ENCODE assay signal across 8 cellular contexts in genomic region chr9:136864996-136865767, GRCh38. TPM values are rescaled to one million over a fixed set of nuclear protein-coding genes. Genes with fewer than 3 reads are reported as not detected.
DNase-seq lines count a peak whose midpoint lies in the region; ATAC-seq and TF ChIP-seq lines count a peak whose summit lies in the region.

No MANE protein-coding gene starts in this region.

- H3K27me3 Mint-ChIP-seq in activated T-helper 1 cell treated with anti-CD3 and anti-CD28 coated beads, Interleukin-12 subunit alpha, Interleukin-12 subunit beta, Interleukin-2, Interleukin-4 antibody, amounts not matched to agents 30 ng/mL and 10 ng/mL and 1 ng/mL, durations not matched to agents 14 hours and 24 hours and 36 hours (ENCODE audit: insufficient read depth): no peaks in the 10 kb centered on the region

- H3K4me3 ChIP-seq in HEK293 (ENCODE audit: low read depth, low read length) (peak overlapping the region; percentile 87), hepatocyte (peak overlapping the region; percentile 93), smooth muscle cell (peak overlapping the region; percentile 99)

- peak overlapping the region; percentile 89 for H3K4me3 Mint-ChIP-seq in activated T-helper 1 cell treated with anti-CD3 and anti-CD28 coated beads, Interleukin-12 subunit alpha, Interleukin-12 subunit beta, Interleukin-2, Interleukin-4 antibody, amounts not matched to agents 30 ng/mL and 10 ng/mL and 1 ng/mL, durations not matched to agents 14 hours and 24 hours and 36 hours

- intact Hi-C loops in activated T-helper 1 cell treated with anti-CD3 and anti-CD28 coated beads, Interleukin-12 subunit alpha, Interleukin-12 subunit beta, Interleukin-2, Interleukin-4 antibody, amounts not matched to agents 30 ng/mL and 10 ng/mL and 1 ng/mL, durations not matched to agents 14 hours and 24 hours and 36 hours (cut with micrococcal nuclease): no loop called here

- no peak for DNase-seq in activated T-helper 1 cell treated with anti-CD3 and anti-CD28 coated beads, Interleukin-12 subunit alpha, Interleukin-12 subunit beta, Interleukin-2, Interleukin-4 antibody, amounts not matched to agents 30 ng/mL and 10 ng/mL and 1 ng/mL, durations not matched to agents 14 hours and 24 hours and 36 hours (ENCODE audit: low spot score)
- peak; percentile 35 for DNase-seq in hepatocyte (ENCODE audit: low spot score)
- DNase-seq in smooth muscle cell (lab: John Stamatoyannopoulos, UW; ENCODE audit: unreplicated experiment): no peak
- DNase-seq in NCI-H1930 (lab: John Stamatoyannopoulos, UW): no peak
- no peak for DNase-seq in dermis blood vessel endothelial cell

- 75% methylated on average over 7 of the region's 11 CpGs for WGBS in hepatocyte (ENCODE audit: low lambda C conversion rate, missing lambda C conversion rate)
- WGBS in smooth muscle cell (ENCODE audit: low lambda C conversion rate): 90% methylated on average over 7 of the region's 11 CpGs

- peak overlapping the region; percentile 95 for H3K9ac ChIP-seq in smooth muscle cell (ENCODE audit: low read depth)

- CTCF ChIA-PET in HEK293 (lab: Yijun Ruan, JAX): no interaction called here

- H3K4me2 ChIP-seq in hepatocyte (peak overlapping the region; percentile 97), smooth muscle cell (peak overlapping the region; percentile 94)

- H3K4me1 Mint-ChIP-seq in activated T-helper 1 cell treated with anti-CD3 and anti-CD28 coated beads, Interleukin-12 subunit alpha, Interleukin-12 subunit beta, Interleukin-2, Interleukin-4 antibody, amounts not matched to agents 30 ng/mL and 10 ng/mL and 1 ng/mL, durations not matched to agents 14 hours and 24 hours and 36 hours (ENCODE audit: low read depth): peaks cover 10% of the 10 kb centered on the region

- no peaks in the 10 kb centered on the region for H3K9me3 Mint-ChIP-seq in activated T-helper 1 cell treated with anti-CD3 and anti-CD28 coated beads, Interleukin-12 subunit alpha, Interleukin-12 subunit beta, Interleukin-2, Interleukin-4 antibody, amounts not matched to agents 30 ng/mL and 10 ng/mL and 1 ng/mL, durations not matched to agents 14 hours and 24 hours and 36 hours

- peaks cover 11% of the 10 kb centered on the region for H3F3A ChIP-seq in smooth muscle cell (ENCODE audit: low read depth)

- H2AFZ ChIP-seq in hepatocyte (no peak overlapping the region), smooth muscle cell (ENCODE audit: low read depth) (no peak overlapping the region)

- H3K36me3 ChIP-seq in HEK293 (ENCODE audit: control insufficient read depth in 2 of 2, insufficient read depth in 1 of 2, low read length in 2 of 2) (peaks cover 0 to 48% of the 10 kb centered on the region in 2 experiments; a peak in 2 of 3 replicates), hepatocyte (replicated peaks; ENCODE audit: insufficient read depth, low read depth) (no peaks in the 10 kb centered on the region), smooth muscle cell (ENCODE audit: low read depth) (no peaks in the 10 kb centered on the region)

- POLR2A ChIA-PET in HEK293 (lab: Yijun Ruan, JAX): interaction anchor here (0.6 to 1.3 kb wide), 3 partner anchors 17 to 30 kb away, joined by 4 to 5 read pairs (median 4); no protein-coding TSS in a partner anchor

- no peak for TF ChIP-seq CTCF in HEK293 (tag by site-specific recombination; IDR thresholded peaks at IDR 0.05)
- TF ChIP-seq CTCF in hepatocyte (IDR thresholded peaks at IDR 0.05; ENCODE audit: poor library complexity): no peak
- TF ChIP-seq CTCF in smooth muscle cell (IDR thresholded peaks at IDR 0.05; ENCODE audit: borderline replicate concordance, insufficient read depth, poor library complexity, severe bottlenecking): no peak

- peaks cover 22% of the 10 kb centered on the region for H3K36me3 Mint-ChIP-seq in activated T-helper 1 cell treated with anti-CD3 and anti-CD28 coated beads, Interleukin-12 subunit alpha, Interleukin-12 subunit beta, Interleukin-2, Interleukin-4 antibody, amounts not matched to agents 30 ng/mL and 10 ng/mL and 1 ng/mL, durations not matched to agents 14 hours and 24 hours and 36 hours (ENCODE audit: low read depth)

- H3K27ac Mint-ChIP-seq in activated T-helper 1 cell treated with anti-CD3 and anti-CD28 coated beads, Interleukin-12 subunit alpha, Interleukin-12 subunit beta, Interleukin-2, Interleukin-4 antibody, amounts not matched to agents 30 ng/mL and 10 ng/mL and 1 ng/mL, durations not matched to agents 14 hours and 24 hours and 36 hours: peak overlapping the region; percentile 82

- H3K9me3 ChIP-seq in HEK293 (ENCODE audit: control insufficient read depth, insufficient read depth, low read depth, low read length) (no peaks in the 10 kb centered on the region), hepatocyte (ENCODE audit: low read depth) (peaks cover 5% of the 10 kb centered on the region), smooth muscle cell (replicated peaks; ENCODE audit: low read depth) (no peaks in the 10 kb centered on the region)

- H3K79me2 ChIP-seq in hepatocyte (peaks cover 40% of the 10 kb centered on the region), smooth muscle cell (ENCODE audit: low read depth) (peaks cover 35% of the 10 kb centered on the region)

- H3K27ac ChIP-seq in HEK293 (ENCODE audit: extremely low read depth, low read depth, low read length) (peak overlapping the region; percentile 44; the same call in 1 of the 2 replicates), hepatocyte (peak overlapping the region; percentile 99), smooth muscle cell (ENCODE audit: low read depth) (peak overlapping the region; percentile 1)

- H3K27me3 ChIP-seq in hepatocyte (no peaks in the 10 kb centered on the region), smooth muscle cell (ENCODE audit: low read depth) (no peaks in the 10 kb centered on the region)

- no peaks in the 10 kb centered on the region for H3K4me1 ChIP-seq in HEK293 (ENCODE audit: control insufficient read depth, insufficient read depth, low read length)
- peaks cover 12% of the 10 kb centered on the region for H3K4me1 ChIP-seq in hepatocyte (ENCODE audit: insufficient read depth)
- H3K4me1 ChIP-seq in smooth muscle cell (ENCODE audit: low read depth): no peaks in the 10 kb centered on the region

- H4K20me1 ChIP-seq in hepatocyte (ENCODE audit: insufficient read depth, poor library complexity, severe bottlenecking) (peaks cover 14% of the 10 kb centered on the region), smooth muscle cell (ENCODE audit: low read depth) (peaks cover 22% of the 10 kb centered on the region)

- ATAC-seq in HG03097 (IDR thresholded peaks at IDR 0.05; ENCODE audit: low FRiP score, unreplicated experiment) (no peak), HG02678 (IDR thresholded peaks at IDR 0.05; ENCODE audit: unreplicated experiment) (no peak)

- H3K9me2 ChIP-seq in hepatocyte (replicated peaks; ENCODE audit: insufficient read depth): no peaks in the 10 kb centered on the region

TF ChIP-seq in HEK293, 187 proteins besides CTCF, POLR2A, EP300 and RAD21 (continues in another document):
- peak; percentile 19; the same call in 1 of the 2 replicates for TF ChIP-seq ZNF146 (tag by site-specific recombination; IDR thresholded peaks at IDR 0.05)

RNA-seq across cellular contexts. Expression of gene EDF1, which starts 0.9 kb away (rescaled TPM):
- total RNA-seq in activated T-helper 1 cell treated with anti-CD3 and anti-CD28 coated beads, Interleukin-12 subunit alpha, Interleukin-12 subunit beta, Interleukin-2, Interleukin-4 antibody, amounts not matched to agents 30 ng/mL and 10 ng/mL and 1 ng/mL, durations not matched to agents 14 hours and 24 hours and 36 hours: 410 and 418 TPM in 2 replicates
- total RNA-seq in hepatocyte (318 and 372 TPM in 2 replicates), smooth muscle cell (304 and 306 TPM in 2 replicates), dermis blood vessel endothelial cell (309 and 438 TPM in 2 replicates)
- polyA plus RNA-seq in hepatocyte (508 and 568 TPM in 2 replicates), smooth muscle cell (492 and 548 TPM in 2 replicates)

RNA-seq across cellular contexts. Expression of gene MAMDC4, which starts 13.0 kb away (rescaled TPM):
- total RNA-seq in activated T-helper 1 cell treated with anti-CD3 and anti-CD28 coated beads, Interleukin-12 subunit alpha, Interleukin-12 subunit beta, Interleukin-2, Interleukin-4 antibody, amounts not matched to agents 30 ng/mL and 10 ng/mL and 1 ng/mL, durations not matched to agents 14 hours and 24 hours and 36 hours: 18.2 and 23.6 TPM in 2 replicates
- total RNA-seq in hepatocyte: 7.9 and 8.5 TPM in 2 replicates
- 12.7 and 16.9 TPM in 2 replicates for polyA plus RNA-seq in hepatocyte
- 3.8 TPM in 2 replicates for total RNA-seq in smooth muscle cell
- 7.5 and 8.0 TPM in 2 replicates for polyA plus RNA-seq in smooth muscle cell
- total RNA-seq in dermis blood vessel endothelial cell: 2.0 and 5.1 TPM in 2 replicates

RNA-seq across cellular contexts. Expression of gene PHPT1, which starts 16.0 kb away (rescaled TPM):
- total RNA-seq in activated T-helper 1 cell treated with anti-CD3 and anti-CD28 coated beads, Interleukin-12 subunit alpha, Interleukin-12 subunit beta, Interleukin-2, Interleukin-4 antibody, amounts not matched to agents 30 ng/mL and 10 ng/mL and 1 ng/mL, durations not matched to agents 14 hours and 24 hours and 36 hours: 134 and 139 TPM in 2 replicates
- total RNA-seq in hepatocyte: 101 and 111 TPM in 2 replicates
- 384 and 390 TPM in 2 replicates for polyA plus RNA-seq in hepatocyte
- total RNA-seq in smooth muscle cell: 110 and 173 TPM in 2 replicates
- polyA plus RNA-seq in smooth muscle cell: 381 and 435 TPM in 2 replicates
- 99.0 and 104 TPM in 2 replicates for total RNA-seq in dermis blood vessel endothelial cell

RNA-seq across cellular contexts. Expression of gene TRAF2, which starts 21.1 kb away (rescaled TPM):
- 67.4 and 76.3 TPM in 2 replicates for total RNA-seq in activated T-helper 1 cell treated with anti-CD3 and anti-CD28 coated beads, Interleukin-12 subunit alpha, Interleukin-12 subunit beta, Interleukin-2, Interleukin-4 antibody, amounts not matched to agents 30 ng/mL and 10 ng/mL and 1 ng/mL, durations not matched to agents 14 hours and 24 hours and 36 hours
- total RNA-seq in hepatocyte (7.6 TPM in 2 replicates), smooth muscle cell (6.2 and 7.0 TPM in 2 replicates), dermis blood vessel endothelial cell (20.6 and 24.2 TPM in 2 replicates)
- polyA plus RNA-seq in hepatocyte (12.4 and 12.6 TPM in 2 replicates), smooth muscle cell (15.9 and 18.0 TPM in 2 replicates)

RNA-seq across cellular contexts. Expression of gene AJM1, which starts 22.9 kb away (rescaled TPM):
- total RNA-seq in activated T-helper 1 cell treated with anti-CD3 and anti-CD28 coated beads, Interleukin-12 subunit alpha, Interleukin-12 subunit beta, Interleukin-2, Interleukin-4 antibody, amounts not matched to agents 30 ng/mL and 10 ng/mL and 1 ng/mL, durations not matched to agents 14 hours and 24 hours and 36 hours: 5.1 and 5.8 TPM in 2 replicates
- total RNA-seq in hepatocyte (2.0 and 3.0 TPM in 2 replicates), smooth muscle cell (1.2 and 1.8 TPM in 2 replicates), dermis blood vessel endothelial cell (1.0 TPM in 2 replicates)
- polyA plus RNA-seq in hepatocyte (7.2 and 7.7 TPM in 2 replicates), smooth muscle cell (2.9 and 3.7 TPM in 2 replicates)

Comparison
In these comparisons a context has a peak if more than half of its experiments do, and no peak if none do; other contexts are left out.
1. H3K27ac ChIP-seq: peak in every context shown above with its lines; median percentile 99 in hepatocyte; 44 in HEK293; 1 in smooth muscle cell.